10 cellular contexts compared by ENCODE assay signal in genomic region chr2:164560181-164560792, GRCh38.
A peak's percentile ranks its signal among the peaks of the same experiment; 100 is the strongest.
DNase-seq lines count a peak whose midpoint lies in the region; ATAC-seq, FAIRE-seq and TF ChIP-seq lines count a peak whose summit lies in the region.
"Had no signal": no experiment of that assay in that cellular context is flagged by ENCODE, and none has a peak within 500 bp of the region (broad histone marks: within the 10 kb centered on the region; RNA-seq: fewer than 3 reads in every experiment).

No MANE protein-coding gene starts in this region.

- no peak overlapping the region for H3K9ac ChIP-seq in HCT116 (ENCODE audit: low read length)

- H3K9me2 ChIP-seq in HCT116 (ENCODE audit: insufficient read depth) = no peaks in the 10 kb centered on the region
- H3K9me2 ChIP-seq in OCI-LY7 (ENCODE audit: insufficient read depth, low read length) = no peaks in the 10 kb centered on the region

- intact Hi-C loops in HCT116 (cut with micrococcal nuclease) (loop anchor here (1.0 kb wide), 2 partner anchors 95 to 157 kb away; no protein-coding TSS in a partner anchor), OCI-LY7 (cut with micrococcal nuclease; ENCODE audit: unreplicated experiment) (loop anchor here (5.0 to 10.0 kb wide), 2 partner anchors 157 to 355 kb away; no protein-coding TSS in a partner anchor)

- POLR2A ChIA-PET in HCT116 (lab: Charles Lee) (no interaction called here), OCI-LY7 (lab: Charles Lee) (interaction anchor here (0.6 to 1.4 kb wide), 4 partner anchors 36 to 459 kb away, joined by 3 to 5 read pairs (median 3); no protein-coding TSS in a partner anchor)

- 32 to 47% (median 40%) methylated on average over 4 of the region's 4 CpGs for WGBS in small intestine, 3 donors

- no peak for ATAC-seq in HCT116

- H3K9me3 ChIP-seq in HCT116 (ENCODE audit: control insufficient read depth in 1 of 2, insufficient read depth in 1 of 2, low read depth in 1 of 2, low read length in 2 of 2) (no peaks in the 10 kb centered on the region), OCI-LY7 (ENCODE audit: low read length) (no peaks in the 10 kb centered on the region), small intestine (ENCODE audit: control insufficient read depth, low read depth) (no peaks in the 10 kb centered on the region)
- H3K9me3 ChIP-seq: SJCRH30 had no signal

- DNase-seq in DMS 273 (lab: John Stamatoyannopoulos, UW; ENCODE audit: unreplicated experiment) (peak; percentile 77), HCT116 (ENCODE audit: low read depth, low spot score) (peak; percentile 4), OCI-LY7 (ENCODE audit: low spot score) (peak; percentile 19), fibroblast of gingiva (ENCODE audit: low read depth) (peak; percentile 26), small intestine (peak; percentile 13), activated T-cell treated with anti-CD3 and anti-CD28 coated beads for 4 hours (no peak), NK-92 (lab: John Stamatoyannopoulos, UW; ENCODE audit: unreplicated experiment) (no peak), amygdala (lab: John Stamatoyannopoulos, UW) (no peak)
- DNase-seq: naive B cell had no signal

- H3K36me3 ChIP-seq in HCT116 (ENCODE audit: control insufficient read depth in 1 of 2, insufficient read depth in 2 of 2, low read length in 2 of 2) (no peaks in the 10 kb centered on the region), OCI-LY7 (ENCODE audit: insufficient read depth, low read length) (no peaks in the 10 kb centered on the region), small intestine (ENCODE audit: control insufficient read depth in 2 of 2, insufficient read depth in 2 of 2, low read length in 2 of 2) (no peaks in the 10 kb centered on the region)
- H3K36me3 ChIP-seq: SJCRH30 had no signal

- no peaks in the 10 kb centered on the region for H3K79me2 ChIP-seq in HCT116 (ENCODE audit: insufficient read depth, low read length)
- no peaks in the 10 kb centered on the region for H3K79me2 ChIP-seq in OCI-LY7 (ENCODE audit: insufficient read depth, low read depth, low read length)

- H3K4me1 ChIP-seq in HCT116 (ENCODE audit: control insufficient read depth in 1 of 2, insufficient read depth in 2 of 2, low read length in 2 of 2) (no peaks in the 10 kb centered on the region), OCI-LY7 (ENCODE audit: insufficient read depth, low read length, poor library complexity, severe bottlenecking) (no peaks in the 10 kb centered on the region), small intestine (ENCODE audit: control insufficient read depth in 2 of 2, insufficient read depth in 1 of 2, low read depth in 1 of 2, low read length in 1 of 2) (no peaks in the 10 kb centered on the region)
- H3K4me1 ChIP-seq: SJCRH30 had no signal

- H3K27me3 ChIP-seq in HCT116 (ENCODE audit: insufficient read depth, low read length) (no peaks in the 10 kb centered on the region), small intestine (ENCODE audit: control insufficient read depth in 2 of 2, insufficient read depth in 2 of 2, low read length in 2 of 2) (no peaks in the 10 kb centered on the region)
- H3K27me3 ChIP-seq: SJCRH30 had no signal

- RAD21 ChIA-PET in HCT116 (lab: Charles Lee; ENCODE audit: low non-redundant PET in 1 of 2, low total read pairs in 2 of 2, uncharacterized antibody in 2 of 2, unreplicated experiment in 2 of 2) = no interaction called here

- no peak overlapping the region for H3K4me2 ChIP-seq in HCT116 (ENCODE audit: low read length)
- H3K4me2 ChIP-seq in OCI-LY7 (ENCODE audit: low read length) = no peak overlapping the region

- FAIRE-seq in small intestine (lab: Jason Lieb, UNC) = no peak

- TF ChIP-seq CTCF in HCT116 (IDR thresholded peaks at IDR 0.05 in 2 of 3, conservative IDR thresholded peaks at IDR 0.05 in 1 of 3; ENCODE audit: borderline replicate concordance in 1 of 3, insufficient read depth in 1 of 3, low read depth in 2 of 3, low read length in 2 of 3) = peak; percentile 58 to 76 (median 75)
- peak; percentile 87 for TF ChIP-seq CTCF in OCI-LY7 (conservative IDR thresholded peaks at IDR 0.05; ENCODE audit: low read length)

- H2AFZ ChIP-seq in HCT116 (ENCODE audit: low read depth, low read length, poor library complexity, severe bottlenecking) = no peak overlapping the region
- no peak overlapping the region for H2AFZ ChIP-seq in OCI-LY7 (ENCODE audit: low read length)

- no peak overlapping the region for H3K27ac ChIP-seq in HCT116 (ENCODE audit: low read depth, low read length)
- no peak overlapping the region for H3K27ac ChIP-seq in OCI-LY7 (ENCODE audit: low read depth, low read length, poor library complexity, severe bottlenecking)
- no peak overlapping the region for H3K27ac ChIP-seq in small intestine (ENCODE audit: low read depth in 1 of 2, low read length in 1 of 2)
- H3K27ac ChIP-seq: SJCRH30 had no signal

- peak; percentile 47 for TF ChIP-seq RAD21 in HCT116 (IDR thresholded peaks at IDR 0.05; ENCODE audit: low read depth)

- BruUV-seq in HCT116 (replicated peaks; lab: Mats Ljungman, UMichigan) = no TSS peak
- no TSS peak for BruUV-seq in OCI-LY7 (replicated peaks; lab: Mats Ljungman, UMichigan)

- H3K4me3 ChIP-seq in HCT116 (replicated peaks in 1 of 2; ENCODE audit: low read depth in 1 of 2, low read length in 2 of 2) (no peak overlapping the region), OCI-LY7 (ENCODE audit: low read depth, low read length, poor library complexity, severe bottlenecking) (no peak overlapping the region), small intestine (ENCODE audit: low read depth in 1 of 2, low read length in 2 of 2) (no peak overlapping the region)
- H3K4me3 ChIP-seq: SJCRH30 had no signal

- CTCF ChIA-PET in HCT116 (lab: Charles Lee) = interaction anchor here (0.7 to 2.0 kb wide), 17 partner anchors 9 to 715 kb away, joined by 3 to 16 read pairs (median 5); no protein-coding TSS in a partner anchor
- CTCF ChIA-PET in OCI-LY7 (lab: Charles Lee; ENCODE audit: unreplicated experiment) = interaction anchor here (0.6 kb wide), 1 partner anchor 16 kb away, joined by 3 read pairs; no protein-coding TSS in a partner anchor

- TF ChIP-seq POLR2A in HCT116 (IDR thresholded peaks at IDR 0.05; ENCODE audit: borderline replicate concordance, extremely low read depth, insufficient read depth, insufficient read length) = no peak

- H4K20me1 ChIP-seq in HCT116 (ENCODE audit: insufficient read depth) (no peaks in the 10 kb centered on the region), OCI-LY7 (ENCODE audit: insufficient read depth, low read length) (no peaks in the 10 kb centered on the region)

TF ChIP-seq in HCT116, 20 proteins besides CTCF, POLR2A, EP300 and RAD21 (continues in another document):
- TF ChIP-seq CEBPB (IDR thresholded peaks at IDR 0.05; ENCODE audit: low read depth) (no peak), SP1 (IDR thresholded peaks at IDR 0.05; ENCODE audit: low read depth) (no peak), EGR1 (IDR thresholded peaks at IDR 0.05; ENCODE audit: low read depth) (no peak), ZFX (IDR thresholded peaks at IDR 0.05) (no peak), ZNF274 (IDR thresholded peaks at IDR 0.05; ENCODE audit: low read depth, low read length) (no peak), CBX3 (IDR thresholded peaks at IDR 0.05; ENCODE audit: low read depth) (no peak), SRF (IDR thresholded peaks at IDR 0.05; ENCODE audit: low read depth) (no peak), ELF1 (IDR thresholded peaks at IDR 0.05; ENCODE audit: borderline replicate concordance, low read depth) (no peak), ZBTB33 (IDR thresholded peaks at IDR 0.05; ENCODE audit: extremely low read depth, insufficient replicate concordance, low read length) (no peak), POLR2AphosphoS5 (IDR thresholded peaks at IDR 0.05; ENCODE audit: low read depth, low read length) (no peak), EZH2 (IDR thresholded peaks at IDR 0.05) (no peak), TCF7L2 (IDR thresholded peaks at IDR 0.05; ENCODE audit: borderline replicate concordance, extremely low read depth, insufficient read depth, insufficient read length) (no peak), YY1 (IDR thresholded peaks at IDR 0.05; ENCODE audit: extremely low read depth, insufficient replicate concordance, low read depth, low read length) (no peak)
- TF ChIP-seq, protein P1, sequence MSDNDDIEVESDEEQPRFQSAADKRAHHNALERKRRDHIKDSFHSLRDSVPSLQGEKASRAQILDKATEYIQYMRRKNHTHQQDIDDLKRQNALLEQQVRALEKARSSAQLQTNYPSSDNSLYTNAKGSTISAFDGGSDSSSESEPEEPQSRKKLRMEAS (IDR thresholded peaks at IDR 0.05) = no peak

Comparison
In these comparisons a context has a peak if more than half of its experiments do, and no peak if none do; other contexts are left out.
1. DNase-seq: peak in DMS 273 (single experiment), HCT116 (single experiment), OCI-LY7 (single experiment), fibroblast of gingiva (single experiment) and small intestine (single experiment); none in activated T-cell treated with anti-CD3 and anti-CD28 coated beads for 4 hours (single experiment), NK-92 (single experiment) and amygdala (0 of 56).